ENCODE assay signal across 8 cellular contexts in genomic region chr2:108855194-108855593, GRCh38.
DNase-seq lines count a peak whose midpoint lies in the region; ATAC-seq and TF ChIP-seq lines count a peak whose summit lies in the region.

No MANE protein-coding gene starts in this region.

- peak; percentile 9 for DNase-seq in DMS79 (lab: John Stamatoyannopoulos, UW)
- DNase-seq in Jurkat, Clone E6-1 (ENCODE audit: low read depth, low spot score): peak; percentile 28
- DNase-seq in adrenal gland: no peak
- peak; percentile 26 to 59 for DNase-seq in lung microvascular endothelial cell (ENCODE audit: low read depth in 2 of 2)
- DNase-seq in activated naive CD4-positive, alpha-beta T cell (lab: John Stamatoyannopoulos, UW): no peak
- no peak for DNase-seq in spleen

- intact Hi-C loops in adrenal gland (cut with DNase I): no loop called here
- intact Hi-C loops in spleen (cut with DNase I; ENCODE audit: low total_unique reads): loop anchor here (10.0 kb wide), 1 partner anchor 660 kb away; no protein-coding TSS in a partner anchor

- ATAC-seq in GM19328 (IDR thresholded peaks at IDR 0.05; ENCODE audit: unreplicated experiment) (no peak), HG02884 (IDR thresholded peaks at IDR 0.05; ENCODE audit: unreplicated experiment) (no peak)

- peaks cover 0 to 8% of the 10 kb centered on the region in 2 donors for H3K4me1 ChIP-seq in adrenal gland (replicated peaks in 1 of 2)
- H3K4me1 ChIP-seq in spleen: no peaks in the 10 kb centered on the region

- H3K36me3 ChIP-seq in adrenal gland (replicated peaks in 1 of 2) (no peaks in the 10 kb centered on the region), spleen (peaks cover 0 to 26% (median 7%) of the 10 kb centered on the region in 6 donors)

- H3K27me3 ChIP-seq in adrenal gland (no peaks in the 10 kb centered on the region), spleen (replicated peaks in 1 of 7) (no peaks in the 10 kb centered on the region)

- H3K9me3 ChIP-seq in adrenal gland (replicated peaks in 1 of 3) (no peaks in the 10 kb centered on the region), spleen (peaks cover 0 to 6% (median 0%) of the 10 kb centered on the region in 8 donors)

- peak in 4 of 6 experiments; percentile 3 to 31 (median 18) for TF ChIP-seq CTCF in adrenal gland (IDR thresholded peaks at IDR 0.05)
- TF ChIP-seq CTCF in spleen (IDR thresholded peaks at IDR 0.05 in 8 of 11, conservative IDR thresholded peaks at IDR 0.05 in 3 of 11): no peak

- WGBS in adrenal gland, 4 donors: 32 to 51% (median 42%) methylated on average over 1 of the region's 1 CpG
- WGBS in spleen, 5 donors: 41 to 62% (median 51%) methylated on average over 1 of the region's 1 CpG

- no peak overlapping the region for H3K4me3 ChIP-seq in Jurkat, Clone E6-1 (ENCODE audit: low read length)
- H3K4me3 ChIP-seq in adrenal gland (no peak overlapping the region), spleen (no peak overlapping the region)

- no peak for TF ChIP-seq POLR2A in adrenal gland (IDR thresholded peaks at IDR 0.05)
- no peak for TF ChIP-seq POLR2A in spleen (IDR thresholded peaks at IDR 0.05)

- H3K27ac ChIP-seq in adrenal gland (no peak overlapping the region), spleen (no peak overlapping the region)

Comparison
In these comparisons a context has a peak if more than half of its experiments do, and no peak if none do; other contexts are left out.
1. DNase-seq: peak in DMS79 (single experiment), Jurkat, Clone E6-1 (single experiment) and lung microvascular endothelial cell (2 of 2); none in adrenal gland (0 of 7), activated naive CD4-positive, alpha-beta T cell (0 of 4) and spleen (single experiment).
2. CTCF ChIP-seq: peak in adrenal gland (4 of 6); none in spleen (0 of 11).